Comparison of ENCODE assay signal across 27 cellular contexts in genomic region chr11:109062445-109062844, GRCh38.
DNase-seq lines count a peak whose midpoint lies in the region; ATAC-seq and TF ChIP-seq lines count a peak whose summit lies in the region.
"Had no signal": no experiment of that assay in that cellular context is flagged by ENCODE, and none has a peak within 500 bp of the region (broad histone marks: within the 10 kb centered on the region; RNA-seq: fewer than 3 reads in every experiment).

No MANE protein-coding gene starts in this region.

- no peak for TF ChIP-seq CTCF in AG10803 (conservative IDR thresholded peaks at IDR 0.05; ENCODE audit: low read length)
- TF ChIP-seq CTCF in epithelial cell of esophagus (IDR thresholded peaks at IDR 0.05; ENCODE audit: insufficient read depth, low read depth, low read length, missing control alignments) = no peak

- H3K36me3 Mint-ChIP-seq in natural killer cell treated with Interleukin-12 subunit alpha and Interleukin-12 subunit beta and Interleukin-15 and Interleukin-18, amount 100 ng/mL, for 72 hours = no peaks in the 10 kb centered on the region
- H3K36me3 Mint-ChIP-seq: stimulated activated memory B cell treated with anti-CD40 and anti-IgM and Interleukin-4, amounts not matched to agents 10 μg/mL and 1 μg/mL and 100 μg/mL, for 72 hours had no signal

- peaks cover 19 to 22% of the 10 kb centered on the region in 2 donors for H3K4me1 Mint-ChIP-seq in natural killer cell treated with Interleukin-12 subunit alpha and Interleukin-12 subunit beta and Interleukin-15 and Interleukin-18, amount 100 ng/mL, for 72 hours (ENCODE audit: low read depth in 2 of 2)
- H3K4me1 Mint-ChIP-seq: stimulated activated memory B cell treated with anti-CD40 and anti-IgM and Interleukin-4, amounts not matched to agents 10 μg/mL and 1 μg/mL and 100 μg/mL, for 72 hours had no signal

- peak; percentile 42 for DNase-seq in AG10803 (ENCODE audit: low read depth)
- DNase-seq in SHP77 treated with DMSO at 0.1 percent for 48 hours (lab: John Stamatoyannopoulos, UW) = peak; percentile 69
- peak; percentile 14 for DNase-seq in epithelial cell of esophagus (ENCODE audit: low read depth)
- DNase-seq in left kidney (ENCODE audit: low read depth, low spot score) = peak; percentile 4
- no peak for DNase-seq in pons (ENCODE audit: low spot score)
- no peak for DNase-seq in ureter (ENCODE audit: low spot score)
- no peak for DNase-seq in natural killer cell treated with Interleukin-12 subunit alpha and Interleukin-12 subunit beta and Interleukin-15 and Interleukin-18, amount 100 ng/mL, for 72 hours (ENCODE audit: low spot score)
- DNase-seq: activated CD4-positive, alpha-beta T cell treated with anti-CD3 and anti-CD28 coated beads for 4 hours; activated naive CD4-positive, alpha-beta T cell treated with anti-CD3 and anti-CD28 coated beads, Interleukin-2, amount 50 U/mL, for 16 hours; activated T-cell treated with anti-CD3 and anti-CD28 coated beads, Interleukin-2, amount 50 U/mL, for 72 hours; anterior cingulate cortex; cerebellar nuclear complex; COR-L47; erythroblast; glutamatergic neuron; MV-4-11; NCI-H187; NCI-H2227 treated with DMSO at 0.1 percent for 48 hours; nucleus accumbens; retina; stimulated activated CD4-positive, alpha-beta T cell treated with anti-CD3 and anti-CD28 coated beads, Interleukin-4, amount 100 ng/mL, for 1 hour; T-helper 2 cell; uterus had no signal

- H3K4me3 Mint-ChIP-seq in natural killer cell treated with Interleukin-12 subunit alpha and Interleukin-12 subunit beta and Interleukin-15 and Interleukin-18, amount 100 ng/mL, for 72 hours = no peak overlapping the region
- H3K4me3 Mint-ChIP-seq: activated T-cell treated with anti-CD3 and anti-CD28 coated beads, Interleukin-2, amount 50 U/mL, for 72 hours; stimulated activated memory B cell treated with anti-CD40 and anti-IgM and Interleukin-4, amounts not matched to agents 10 μg/mL and 1 μg/mL and 100 μg/mL, for 72 hours had no signal

- H3K27ac Mint-ChIP-seq in natural killer cell treated with Interleukin-12 subunit alpha and Interleukin-12 subunit beta and Interleukin-15 and Interleukin-18, amount 100 ng/mL, for 72 hours = no peak overlapping the region
- H3K27ac Mint-ChIP-seq: activated T-cell treated with anti-CD3 and anti-CD28 coated beads, Interleukin-2, amount 50 U/mL, for 72 hours; stimulated activated memory B cell treated with anti-CD40 and anti-IgM and Interleukin-4, amounts not matched to agents 10 μg/mL and 1 μg/mL and 100 μg/mL, for 72 hours had no signal

- no peak overlapping the region for H3K4me3 ChIP-seq in AG10803 (ENCODE audit: low read length)
- no peak overlapping the region for H3K4me3 ChIP-seq in epithelial cell of esophagus (ENCODE audit: low read length)
- H3K4me3 ChIP-seq: BLaER1 treated with 17β-estradiol and CSF1 and Interleukin-3, amounts not matched to agents 10 nM and 100 nM; uterus had no signal

- H3K9me3 Mint-ChIP-seq in natural killer cell treated with Interleukin-12 subunit alpha and Interleukin-12 subunit beta and Interleukin-15 and Interleukin-18, amount 100 ng/mL, for 72 hours = peaks cover 3% of the 10 kb centered on the region
- H3K9me3 Mint-ChIP-seq: stimulated activated memory B cell treated with anti-CD40 and anti-IgM and Interleukin-4, amounts not matched to agents 10 μg/mL and 1 μg/mL and 100 μg/mL, for 72 hours had no signal

- ATAC-seq in natural killer cell treated with Interleukin-12 subunit alpha and Interleukin-12 subunit beta and Interleukin-15 and Interleukin-18, amount 100 ng/mL, for 72 hours = no peak
- ATAC-seq in GM19023 (IDR thresholded peaks at IDR 0.05; ENCODE audit: unreplicated experiment) = no peak
- ATAC-seq: activated T-cell treated with anti-CD3 and anti-CD28 coated beads, Interleukin-2, amount 50 U/mL, for 72 hours; SK-N-SH treated with all-trans-retinoic acid at 6 μM for 48 hours; stimulated activated memory B cell treated with anti-CD40 and anti-IgM and Interleukin-4, amounts not matched to agents 10 μg/mL and 1 μg/mL and 100 μg/mL, for 72 hours had no signal

- H3K27me3 Mint-ChIP-seq in natural killer cell treated with Interleukin-12 subunit alpha and Interleukin-12 subunit beta and Interleukin-15 and Interleukin-18, amount 100 ng/mL, for 72 hours = peaks cover 11 to 18% of the 10 kb centered on the region in 2 donors

Comparison
In these comparisons a context has a peak if more than half of its experiments do, and no peak if none do; other contexts are left out.
1. DNase-seq: peak in AG10803 (single experiment), SHP77 treated with DMSO at 0.1 percent for 48 hours (single experiment), epithelial cell of esophagus (single experiment) and left kidney (single experiment); none in pons (single experiment), ureter (single experiment) and natural killer cell treated with Interleukin-12 subunit alpha and Interleukin-12 subunit beta and Interleukin-15 and Interleukin-18, amount 100 ng/mL, for 72 hours (single experiment).